Comparison of ENCODE assay signal across 1 cellular context in the genomic region with DNA sequence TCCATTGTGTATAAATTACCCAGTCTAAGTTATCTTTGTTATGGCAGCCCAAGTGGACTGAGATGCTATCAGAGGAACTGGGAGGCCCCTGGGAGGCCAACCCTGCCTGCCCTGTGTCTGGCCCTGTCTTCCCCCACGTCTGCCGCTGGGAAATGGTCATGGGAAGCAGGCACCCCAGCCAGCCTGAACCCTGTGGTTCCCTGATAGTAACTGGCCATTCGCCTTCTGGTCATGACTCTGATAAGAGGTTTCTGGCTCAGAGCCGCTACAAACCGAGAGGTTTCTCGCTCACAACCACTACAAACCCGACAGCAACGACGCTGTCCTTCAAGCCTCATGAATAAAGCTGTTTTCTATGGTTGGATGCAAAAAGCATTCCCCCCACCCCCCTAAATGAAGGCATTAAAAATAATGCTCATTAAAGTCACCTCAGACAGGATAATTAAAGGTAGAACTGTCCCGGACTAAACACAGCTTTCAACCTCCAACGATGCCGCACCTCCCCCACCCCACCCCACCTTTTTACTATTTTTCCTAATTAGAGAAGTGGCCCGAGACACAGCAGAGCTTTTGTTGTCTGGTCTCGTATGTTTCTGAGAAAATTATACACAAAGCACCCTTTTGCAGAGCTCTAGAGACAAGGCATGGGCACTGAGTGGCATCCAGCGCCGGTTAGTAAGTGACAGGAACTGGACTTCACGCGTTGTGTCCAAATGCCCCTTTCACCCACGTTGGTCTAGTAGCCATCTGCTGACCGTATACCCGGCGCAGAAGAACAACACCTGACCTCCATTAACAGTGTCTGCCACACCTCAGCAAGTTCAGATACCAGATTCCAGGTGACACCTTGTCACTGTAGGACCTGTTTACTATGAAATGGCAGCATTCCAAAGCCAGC.
TF ChIP-seq lines count a peak whose summit lies in the region.

No MANE protein-coding gene starts in this region.

TF ChIP-seq in K562, 482 proteins besides CTCF, POLR2A, EP300 and RAD21 (continued from another document and continues in another):
- TF ChIP-seq, protein P1, sequence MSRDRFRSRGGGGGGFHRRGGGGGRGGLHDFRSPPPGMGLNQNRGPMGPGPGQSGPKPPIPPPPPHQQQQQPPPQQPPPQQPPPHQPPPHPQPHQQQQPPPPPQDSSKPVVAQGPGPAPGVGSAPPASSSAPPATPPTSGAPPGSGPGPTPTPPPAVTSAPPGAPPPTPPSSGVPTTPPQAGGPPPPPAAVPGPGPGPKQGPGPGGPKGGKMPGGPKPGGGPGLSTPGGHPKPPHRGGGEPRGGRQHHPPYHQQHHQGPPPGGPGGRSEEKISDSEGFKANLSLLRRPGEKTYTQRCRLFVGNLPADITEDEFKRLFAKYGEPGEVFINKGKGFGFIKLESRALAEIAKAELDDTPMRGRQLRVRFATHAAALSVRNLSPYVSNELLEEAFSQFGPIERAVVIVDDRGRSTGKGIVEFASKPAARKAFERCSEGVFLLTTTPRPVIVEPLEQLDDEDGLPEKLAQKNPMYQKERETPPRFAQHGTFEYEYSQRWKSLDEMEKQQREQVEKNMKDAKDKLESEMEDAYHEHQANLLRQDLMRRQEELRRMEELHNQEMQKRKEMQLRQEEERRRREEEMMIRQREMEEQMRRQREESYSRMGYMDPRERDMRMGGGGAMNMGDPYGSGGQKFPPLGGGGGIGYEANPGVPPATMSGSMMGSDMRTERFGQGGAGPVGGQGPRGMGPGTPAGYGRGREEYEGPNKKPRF (IDR thresholded peaks at IDR 0.05; ENCODE audit: low read depth, low read length) = no peak
- TF ChIP-seq, protein P2, sequence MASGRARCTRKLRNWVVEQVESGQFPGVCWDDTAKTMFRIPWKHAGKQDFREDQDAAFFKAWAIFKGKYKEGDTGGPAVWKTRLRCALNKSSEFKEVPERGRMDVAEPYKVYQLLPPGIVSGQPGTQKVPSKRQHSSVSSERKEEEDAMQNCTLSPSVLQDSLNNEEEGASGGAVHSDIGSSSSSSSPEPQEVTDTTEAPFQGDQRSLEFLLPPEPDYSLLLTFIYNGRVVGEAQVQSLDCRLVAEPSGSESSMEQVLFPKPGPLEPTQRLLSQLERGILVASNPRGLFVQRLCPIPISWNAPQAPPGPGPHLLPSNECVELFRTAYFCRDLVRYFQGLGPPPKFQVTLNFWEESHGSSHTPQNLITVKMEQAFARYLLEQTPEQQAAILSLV (tag; IDR thresholded peaks at IDR 0.05) = 0 out of 2 replicates have a peak, but pooled peaks have one; percentile 38
- no peak for TF ChIP-seq RHOXF2B (CRISPR knock-in tag; conservative IDR thresholded peaks at IDR 0.05)
- peak; percentile 93 for TF ChIP-seq GATAD2B (IDR thresholded peaks at IDR 0.05; ENCODE audit: borderline replicate concordance)
- no peak for TF ChIP-seq JUNB (CRISPR knock-in tag; conservative IDR thresholded peaks at IDR 0.05)
- TF ChIP-seq, protein P3, sequence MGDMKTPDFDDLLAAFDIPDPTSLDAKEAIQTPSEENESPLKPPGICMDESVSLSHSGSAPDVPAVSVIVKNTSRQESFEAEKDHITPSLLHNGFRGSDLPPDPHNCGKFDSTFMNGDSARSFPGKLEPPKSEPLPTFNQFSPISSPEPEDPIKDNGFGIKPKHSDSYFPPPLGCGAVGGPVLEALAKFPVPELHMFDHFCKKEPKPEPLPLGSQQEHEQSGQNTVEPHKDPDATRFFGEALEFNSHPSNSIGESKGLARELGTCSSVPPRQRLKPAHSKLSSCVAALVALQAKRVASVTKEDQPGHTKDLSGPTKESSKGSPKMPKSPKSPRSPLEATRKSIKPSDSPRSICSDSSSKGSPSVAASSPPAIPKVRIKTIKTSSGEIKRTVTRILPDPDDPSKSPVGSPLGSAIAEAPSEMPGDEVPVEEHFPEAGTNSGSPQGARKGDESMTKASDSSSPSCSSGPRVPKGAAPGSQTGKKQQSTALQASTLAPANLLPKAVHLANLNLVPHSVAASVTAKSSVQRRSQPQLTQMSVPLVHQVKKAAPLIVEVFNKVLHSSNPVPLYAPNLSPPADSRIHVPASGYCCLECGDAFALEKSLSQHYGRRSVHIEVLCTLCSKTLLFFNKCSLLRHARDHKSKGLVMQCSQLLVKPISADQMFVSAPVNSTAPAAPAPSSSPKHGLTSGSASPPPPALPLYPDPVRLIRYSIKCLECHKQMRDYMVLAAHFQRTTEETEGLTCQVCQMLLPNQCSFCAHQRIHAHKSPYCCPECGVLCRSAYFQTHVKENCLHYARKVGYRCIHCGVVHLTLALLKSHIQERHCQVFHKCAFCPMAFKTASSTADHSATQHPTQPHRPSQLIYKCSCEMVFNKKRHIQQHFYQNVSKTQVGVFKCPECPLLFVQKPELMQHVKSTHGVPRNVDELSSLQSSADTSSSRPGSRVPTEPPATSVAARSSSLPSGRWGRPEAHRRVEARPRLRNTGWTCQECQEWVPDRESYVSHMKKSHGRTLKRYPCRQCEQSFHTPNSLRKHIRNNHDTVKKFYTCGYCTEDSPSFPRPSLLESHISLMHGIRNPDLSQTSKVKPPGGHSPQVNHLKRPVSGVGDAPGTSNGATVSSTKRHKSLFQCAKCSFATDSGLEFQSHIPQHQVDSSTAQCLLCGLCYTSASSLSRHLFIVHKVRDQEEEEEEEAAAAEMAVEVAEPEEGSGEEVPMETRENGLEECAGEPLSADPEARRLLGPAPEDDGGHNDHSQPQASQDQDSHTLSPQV (IDR thresholded peaks at IDR 0.05) = no peak; the same call in 1 of the 2 replicates
- TF ChIP-seq LCOR (CRISPR knock-in tag; IDR thresholded peaks at IDR 0.05) = 0 out of 2 replicates have a peak, but pooled peaks have one; percentile 27
- TF ChIP-seq TSC22D4 (tag; IDR thresholded peaks at IDR 0.05) = no peak
- TF ChIP-seq TCF7 (IDR thresholded peaks at IDR 0.05; ENCODE audit: borderline replicate concordance) = peak; percentile 65; the same call in 1 of the 2 replicates
- TF ChIP-seq HSF4 (CRISPR knock-in tag; IDR thresholded peaks at IDR 0.05; ENCODE audit: borderline replicate concordance) = no peak
- TF ChIP-seq PRMT5 (CRISPR knock-in tag; IDR thresholded peaks at IDR 0.05) = no peak
- no peak for TF ChIP-seq TAF7 (tag; IDR thresholded peaks at IDR 0.05)
- no peak for TF ChIP-seq ZNF696 (CRISPR knock-in tag; conservative IDR thresholded peaks at IDR 0.05)
- no peak for TF ChIP-seq STAG1 (CRISPR knock-in tag; IDR thresholded peaks at IDR 0.05; ENCODE audit: borderline replicate concordance)
- TF ChIP-seq SETDB1 (IDR thresholded peaks at IDR 0.05; ENCODE audit: low read length) = no peak
- TF ChIP-seq ZNF133 (CRISPR knock-in tag; IDR thresholded peaks at IDR 0.05) = no peak
- TF ChIP-seq EP400 (IDR thresholded peaks at IDR 0.05) = peak; percentile 49
- TF ChIP-seq RBBP5 (IDR thresholded peaks at IDR 0.05; ENCODE audit: borderline replicate concordance, insufficient read depth, low read length, poor library complexity, severe bottlenecking) = no peak
- TF ChIP-seq ZNF347 (CRISPR knock-in tag; IDR thresholded peaks at IDR 0.05; ENCODE audit: low read depth) = no peak
- TF ChIP-seq, protein P4, sequence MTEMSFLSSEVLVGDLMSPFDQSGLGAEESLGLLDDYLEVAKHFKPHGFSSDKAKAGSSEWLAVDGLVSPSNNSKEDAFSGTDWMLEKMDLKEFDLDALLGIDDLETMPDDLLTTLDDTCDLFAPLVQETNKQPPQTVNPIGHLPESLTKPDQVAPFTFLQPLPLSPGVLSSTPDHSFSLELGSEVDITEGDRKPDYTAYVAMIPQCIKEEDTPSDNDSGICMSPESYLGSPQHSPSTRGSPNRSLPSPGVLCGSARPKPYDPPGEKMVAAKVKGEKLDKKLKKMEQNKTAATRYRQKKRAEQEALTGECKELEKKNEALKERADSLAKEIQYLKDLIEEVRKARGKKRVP (CRISPR knock-in tag; IDR thresholded peaks at IDR 0.05) = 0 out of 2 replicates have a peak, but pooled peaks have one; percentile 24
- TF ChIP-seq ADNP (tag; IDR thresholded peaks at IDR 0.05) = no peak
- TF ChIP-seq, protein P5, sequence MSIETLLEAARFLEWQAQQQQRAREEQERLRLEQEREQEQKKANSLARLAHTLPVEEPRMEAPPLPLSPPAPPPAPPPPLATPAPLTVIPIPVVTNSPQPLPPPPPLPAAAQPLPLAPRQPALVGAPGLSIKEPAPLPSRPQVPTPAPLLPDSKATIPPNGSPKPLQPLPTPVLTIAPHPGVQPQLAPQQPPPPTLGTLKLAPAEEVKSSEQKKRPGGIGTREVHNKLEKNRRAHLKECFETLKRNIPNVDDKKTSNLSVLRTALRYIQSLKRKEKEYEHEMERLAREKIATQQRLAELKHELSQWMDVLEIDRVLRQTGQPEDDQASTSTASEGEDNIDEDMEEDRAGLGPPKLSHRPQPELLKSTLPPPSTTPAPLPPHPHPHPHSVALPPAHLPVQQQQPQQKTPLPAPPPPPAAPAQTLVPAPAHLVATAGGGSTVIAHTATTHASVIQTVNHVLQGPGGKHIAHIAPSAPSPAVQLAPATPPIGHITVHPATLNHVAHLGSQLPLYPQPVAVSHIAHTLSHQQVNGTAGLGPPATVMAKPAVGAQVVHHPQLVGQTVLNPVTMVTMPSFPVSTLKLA (conservative IDR thresholded peaks at IDR 0.05) = peak in 1 of 2 experiments; percentile 78; a peak in 3 of 4 replicates
- TF ChIP-seq CEBPG (CRISPR knock-in tag; IDR thresholded peaks at IDR 0.05) = no peak
- TF ChIP-seq CEBPG (tag; conservative IDR thresholded peaks at IDR 0.05 in 1 of 2, IDR thresholded peaks at IDR 0.05 in 1 of 2) = no peak
- TF ChIP-seq, protein P6, sequence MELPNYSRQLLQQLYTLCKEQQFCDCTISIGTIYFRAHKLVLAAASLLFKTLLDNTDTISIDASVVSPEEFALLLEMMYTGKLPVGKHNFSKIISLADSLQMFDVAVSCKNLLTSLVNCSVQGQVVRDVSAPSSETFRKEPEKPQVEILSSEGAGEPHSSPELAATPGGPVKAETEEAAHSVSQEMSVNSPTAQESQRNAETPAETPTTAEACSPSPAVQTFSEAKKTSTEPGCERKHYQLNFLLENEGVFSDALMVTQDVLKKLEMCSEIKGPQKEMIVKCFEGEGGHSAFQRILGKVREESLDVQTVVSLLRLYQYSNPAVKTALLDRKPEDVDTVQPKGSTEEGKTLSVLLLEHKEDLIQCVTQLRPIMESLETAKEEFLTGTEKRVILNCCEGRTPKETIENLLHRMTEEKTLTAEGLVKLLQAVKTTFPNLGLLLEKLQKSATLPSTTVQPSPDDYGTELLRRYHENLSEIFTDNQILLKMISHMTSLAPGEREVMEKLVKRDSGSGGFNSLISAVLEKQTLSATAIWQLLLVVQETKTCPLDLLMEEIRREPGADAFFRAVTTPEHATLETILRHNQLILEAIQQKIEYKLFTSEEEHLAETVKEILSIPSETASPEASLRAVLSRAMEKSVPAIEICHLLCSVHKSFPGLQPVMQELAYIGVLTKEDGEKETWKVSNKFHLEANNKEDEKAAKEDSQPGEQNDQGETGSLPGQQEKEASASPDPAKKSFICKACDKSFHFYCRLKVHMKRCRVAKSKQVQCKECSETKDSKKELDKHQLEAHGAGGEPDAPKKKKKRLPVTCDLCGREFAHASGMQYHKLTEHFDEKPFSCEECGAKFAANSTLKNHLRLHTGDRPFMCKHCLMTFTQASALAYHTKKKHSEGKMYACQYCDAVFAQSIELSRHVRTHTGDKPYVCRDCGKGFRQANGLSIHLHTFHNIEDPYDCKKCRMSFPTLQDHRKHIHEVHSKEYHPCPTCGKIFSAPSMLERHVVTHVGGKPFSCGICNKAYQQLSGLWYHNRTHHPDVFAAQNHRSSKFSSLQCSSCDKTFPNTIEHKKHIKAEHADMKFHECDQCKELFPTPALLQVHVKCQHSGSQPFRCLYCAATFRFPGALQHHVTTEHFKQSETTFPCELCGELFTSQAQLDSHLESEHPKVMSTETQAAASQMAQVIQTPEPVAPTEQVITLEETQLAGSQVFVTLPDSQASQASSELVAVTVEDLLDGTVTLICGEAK (IDR thresholded peaks at IDR 0.05) = no peak
- TF ChIP-seq, protein P6 (CRISPR knock-in tag; IDR thresholded peaks at IDR 0.05) = no peak
- no peak for TF ChIP-seq ZNF146 (CRISPR knock-in tag; IDR thresholded peaks at IDR 0.05; ENCODE audit: unreplicated experiment)
- TF ChIP-seq, protein P7, sequence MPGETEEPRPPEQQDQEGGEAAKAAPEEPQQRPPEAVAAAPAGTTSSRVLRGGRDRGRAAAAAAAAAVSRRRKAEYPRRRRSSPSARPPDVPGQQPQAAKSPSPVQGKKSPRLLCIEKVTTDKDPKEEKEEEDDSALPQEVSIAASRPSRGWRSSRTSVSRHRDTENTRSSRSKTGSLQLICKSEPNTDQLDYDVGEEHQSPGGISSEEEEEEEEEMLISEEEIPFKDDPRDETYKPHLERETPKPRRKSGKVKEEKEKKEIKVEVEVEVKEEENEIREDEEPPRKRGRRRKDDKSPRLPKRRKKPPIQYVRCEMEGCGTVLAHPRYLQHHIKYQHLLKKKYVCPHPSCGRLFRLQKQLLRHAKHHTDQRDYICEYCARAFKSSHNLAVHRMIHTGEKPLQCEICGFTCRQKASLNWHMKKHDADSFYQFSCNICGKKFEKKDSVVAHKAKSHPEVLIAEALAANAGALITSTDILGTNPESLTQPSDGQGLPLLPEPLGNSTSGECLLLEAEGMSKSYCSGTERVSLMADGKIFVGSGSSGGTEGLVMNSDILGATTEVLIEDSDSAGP (CRISPR knock-in tag; IDR thresholded peaks at IDR 0.05) = no peak
